Comparison of ENCODE assay signal across 13 cellular contexts in the genomic region with DNA sequence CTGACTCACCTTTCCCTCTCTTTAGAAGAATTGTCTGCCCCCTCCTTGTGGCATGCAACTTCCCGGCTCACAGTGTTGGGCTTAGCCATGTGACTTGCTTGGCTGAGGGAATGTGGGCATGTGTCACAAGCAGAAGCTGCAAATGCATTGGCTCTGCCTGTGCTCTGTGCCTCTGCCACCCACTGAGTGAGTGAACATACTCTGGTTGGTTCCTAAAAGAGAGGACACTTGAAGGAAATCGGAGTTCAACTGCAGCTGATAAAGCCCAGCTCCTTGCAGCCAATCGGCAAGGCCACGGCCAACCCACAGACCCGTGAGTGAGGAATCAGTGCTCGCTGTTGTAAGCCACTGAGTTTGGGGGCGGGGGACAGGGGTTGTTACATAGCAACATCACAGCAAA. TPM values are rescaled to one million over a fixed set of nuclear protein-coding genes. Genes with fewer than 3 reads are reported as not detected.
A peak's percentile ranks its signal among the peaks of the same experiment; 100 is the strongest.
DNase-seq lines count a peak whose midpoint lies in the region; ATAC-seq, FAIRE-seq and TF ChIP-seq lines count a peak whose summit lies in the region.
"Had no signal": no experiment of that assay in that cellular context is flagged by ENCODE, and none has a peak within 500 bp of the region (broad histone marks: within the 10 kb centered on the region; RNA-seq: fewer than 3 reads in every experiment).

No MANE protein-coding gene starts in this region.

- H3K9ac ChIP-seq in HepG2 (ENCODE audit: insufficient read depth, low read depth, low read length) = no peak overlapping the region
- H3K9ac ChIP-seq: BLaER1 treated with 17β-estradiol and CSF1 and Interleukin-3, amounts not matched to agents 10 nM and 100 nM had no signal

- peaks cover 16% of the 10 kb centered on the region for H3K4me1 ChIP-seq in HepG2 (ENCODE audit: insufficient read depth, low read length)

- TF ChIP-seq CTCF in AG04449 (IDR thresholded peaks at IDR 0.05; ENCODE audit: insufficient read depth, low read length, missing control alignments) (no peak), HepG2 (CRISPR knock-in tag; IDR thresholded peaks at IDR 0.05) (no peak)

- no peak overlapping the region for H2AFZ ChIP-seq in HepG2 (ENCODE audit: low read length)

- no peaks in the 10 kb centered on the region for H3K9me3 ChIP-seq in HepG2 (ENCODE audit: low read length)
- H3K9me3 ChIP-seq: BLaER1 treated with 17β-estradiol and CSF1 and Interleukin-3, amounts not matched to agents 10 nM and 100 nM; SJCRH30 had no signal

- 37% methylated on average over 7 of the region's 7 CpGs for WGBS in HepG2 (ENCODE audit: low lambda C conversion rate)

- FAIRE-seq in HepG2 (lab: Jason Lieb, UNC) = no peak

- H4K20me1 ChIP-seq in HepG2 (ENCODE audit: insufficient read depth, low read length) = no peaks in the 10 kb centered on the region

- DNase-seq in AG04449 (ENCODE audit: low read depth, low spot score) = peak; percentile 42
- DNase-seq in LHCN-M2 (ENCODE audit: low read depth) = peak; percentile 36
- DNase-seq in cerebellar cortex (ENCODE audit: low spot score) = peak; percentile 58
- DNase-seq in HepG2 (ENCODE audit: low spot score) = no peak
- no peak for DNase-seq in H7
- DNase-seq in SHP77 treated with DMSO at 0.1 percent for 48 hours (lab: John Stamatoyannopoulos, UW) = no peak
- DNase-seq: activated CD8-positive, alpha-beta T cell treated with anti-CD3 and anti-CD28 coated beads for 36 hours; NCI-H2081; SJCRH30 had no signal

- H3K36me3 ChIP-seq in HepG2 (replicated peaks in 1 of 2; ENCODE audit: control insufficient read depth in 1 of 2, insufficient read depth in 2 of 2, low read length in 2 of 2) = no peaks in the 10 kb centered on the region
- no peaks in the 10 kb centered on the region for H3K36me3 ChIP-seq in H7 (replicated peaks; ENCODE audit: control insufficient read depth, insufficient read depth, low read length)
- H3K36me3 ChIP-seq: BLaER1 treated with 17β-estradiol and CSF1 and Interleukin-3, amounts not matched to agents 10 nM and 100 nM; SJCRH30 had no signal

- no peak overlapping the region for H3K4me2 ChIP-seq in HepG2 (ENCODE audit: low read depth, low read length)

- POLR2A ChIA-PET in AG04449 (lab: Yijun Ruan, JAX) (no interaction called here), HepG2 (lab: Yijun Ruan, JAX) (no interaction called here)

- ATAC-seq in HepG2 (no peak), HG03469 (IDR thresholded peaks at IDR 0.05; ENCODE audit: unreplicated experiment) (no peak), HG03175 (IDR thresholded peaks at IDR 0.05; ENCODE audit: unreplicated experiment) (no peak)
- ATAC-seq: activated CD8-positive, alpha-beta T cell treated with anti-CD3 and anti-CD28 coated beads for 36 hours had no signal

- H3K4me3 ChIP-seq in AG04449 (ENCODE audit: low read depth, low read length) (no peak overlapping the region), HepG2 (replicated peaks in 1 of 3; ENCODE audit: insufficient read depth in 1 of 3, low read depth in 2 of 3, low read length in 3 of 3) (no peak overlapping the region), H7 (ENCODE audit: insufficient read depth, low read depth, low read length) (no peak overlapping the region)
- H3K4me3 ChIP-seq: BLaER1 treated with 17β-estradiol and CSF1 and Interleukin-3, amounts not matched to agents 10 nM and 100 nM; SJCRH30 had no signal

- intact Hi-C loops in HepG2 (cut with micrococcal nuclease; ENCODE audit: unreplicated experiment) = no loop called here

- TF ChIP-seq EP300 in HepG2 (IDR thresholded peaks at IDR 0.05; ENCODE audit: low read depth in 2 of 2, low read length in 2 of 2) (no peak), HepG2 (CRISPR knock-in tag; IDR thresholded peaks at IDR 0.05; ENCODE audit: borderline replicate concordance) (no peak)

- no TSS peak for BruUV-seq in HepG2 (replicated peaks; lab: Mats Ljungman, UMichigan)

- H3K79me2 ChIP-seq in HepG2 (ENCODE audit: insufficient read depth, low read length) = no peaks in the 10 kb centered on the region

- TF ChIP-seq POLR2A in HepG2 (IDR thresholded peaks at IDR 0.05; ENCODE audit: insufficient read depth in 1 of 2, low read depth in 2 of 2, low read length in 2 of 2) = no peak

- in situ Hi-C loops in HepG2 (cut with HindIII; ENCODE audit: extremely low pct_ligation_motif_present, low pct_unique_long_range_greater_than_20kb) = no loop called here

- TF ChIP-seq RAD21 in HepG2 (CRISPR knock-in tag; IDR thresholded peaks at IDR 0.05) = no peak

- H3K27me3 ChIP-seq in HepG2 (ENCODE audit: control insufficient read depth in 1 of 2, insufficient read depth in 2 of 2, low read length in 2 of 2) (peaks cover 8 to 72% of the 10 kb centered on the region in 2 experiments; a peak in 4 of 5 replicates), H7 (ENCODE audit: control insufficient read depth, insufficient read depth, low read length) (no peaks in the 10 kb centered on the region)
- H3K27me3 ChIP-seq: BLaER1 treated with 17β-estradiol and CSF1 and Interleukin-3, amounts not matched to agents 10 nM and 100 nM; SJCRH30 had no signal

- H3K27ac ChIP-seq in HepG2 (ENCODE audit: extremely low read length, insufficient read depth, low read length) = no peak overlapping the region
- H3K27ac ChIP-seq: BLaER1 treated with 17β-estradiol and CSF1 and Interleukin-3, amounts not matched to agents 10 nM and 100 nM; HL-60; SJCRH30 had no signal

- CTCF ChIA-PET in AG04449 (lab: Yijun Ruan, JAX) (interaction anchor here (1.2 to 1.6 kb wide), 2 partner anchors 10 to 18 kb away, joined by 4 read pairs; no protein-coding TSS in a partner anchor), HepG2 (lab: Yijun Ruan, JAX; ENCODE audit: low intra/inter-chr PET ratio, low total read pairs) (no interaction called here)

TF ChIP-seq in HepG2, 621 proteins besides CTCF, POLR2A, EP300 and RAD21 (continues in another document):
- TF ChIP-seq NR2F1 (CRISPR knock-in tag; IDR thresholded peaks at IDR 0.05) = no peak

RNA-seq across cellular contexts. Expression of a gene that starts 10.9 kb away (rescaled TPM):
- 33.1 and 38.6 TPM in 2 replicates for total RNA-seq in LHCN-M2 (2014; rRNA removed)
- 16.9 TPM for polyA plus RNA-seq in LHCN-M2 (2012)
- 48.3 and 61.7 TPM in 2 replicates for total RNA-seq in HepG2 (2016; rRNA removed; fragmentation: Illumina TruSeq; extraction: Trizol)
- 23.8 and 27.0 TPM in 2 replicates for total RNA-seq in HepG2 (2016; cell fraction: cytosol; rRNA removed; fragmentation: Illumina TruSeq; extraction: Trizol; ENCODE audit: low read depth)
- 48.0 and 66.5 TPM in 2 replicates for total RNA-seq in HepG2 (2016; cell fraction: insoluble cytoplasmic fraction; rRNA removed; fragmentation: Illumina TruSeq; extraction: Trizol)
- total RNA-seq in HepG2 (2016; cell fraction: membrane; rRNA removed; fragmentation: Illumina TruSeq; extraction: Trizol) = 37.7 and 42.3 TPM in 2 replicates
- 23.1 and 24.3 TPM in 2 replicates for total RNA-seq in HepG2 (2016; cell fraction: nucleus; rRNA removed; fragmentation: Illumina TruSeq; extraction: Trizol)
- polyA plus RNA-seq in HepG2 (2011; rRNA removed) = 7.7 and 10.6 TPM in 2 replicates
- 8.9 and 11.0 TPM in 2 replicates for polyA plus RNA-seq in HepG2 (2011; cell fraction: cytosol; rRNA removed)
- 3.9 and 4.5 TPM in 2 replicates for polyA plus RNA-seq in HepG2 (2011; cell fraction: nucleus; rRNA removed)
- polyA plus RNA-seq in HepG2 (2012) = 5.7 and 16.9 TPM in 2 replicates
- polyA plus RNA-seq in HepG2 (2016; cell fraction: cytosol; fragmentation: Illumina TruSeq; extraction: Trizol; ENCODE audit: low read depth) = 28.1 and 34.5 TPM in 2 replicates
- polyA plus RNA-seq in HepG2 (2016; cell fraction: insoluble cytoplasmic fraction; fragmentation: Illumina TruSeq; extraction: Trizol; ENCODE audit: low read depth) = 76.0 and 95.5 TPM in 2 replicates
- polyA plus RNA-seq in HepG2 (2016; cell fraction: membrane; fragmentation: Illumina TruSeq; extraction: Trizol; ENCODE audit: low read depth) = 36.4 and 39.0 TPM in 2 replicates
- polyA plus RNA-seq in HepG2 (2016; cell fraction: nucleus; fragmentation: Illumina TruSeq; extraction: Trizol; ENCODE audit: insufficient read depth, low read depth) = 38.9 and 39.5 TPM in 2 replicates
- 7.2 and 33.6 TPM in 2 replicates for polyA minus RNA-seq in HepG2 (2011; rRNA and poly(A)+ RNA removed; ENCODE audit: low replicate concordance)
- 3.9 and 4.1 TPM in 2 replicates for polyA minus RNA-seq in HepG2 (2011; cell fraction: cytosol; rRNA and poly(A)+ RNA removed)
- 4.7 and 6.2 TPM in 2 replicates for polyA minus RNA-seq in HepG2 (2011; cell fraction: nucleus; rRNA and poly(A)+ RNA removed)
- 25.6 and 25.9 TPM in 2 replicates for total RNA-seq in H7 (2014; rRNA removed; shearing (Covaris generic))

RNA-seq across cellular contexts. Expression of a gene that starts 51.3 kb away (rescaled TPM):
- not detected in 2 replicates for total RNA-seq in LHCN-M2 (2014; rRNA removed)
- polyA plus RNA-seq in LHCN-M2 (2012) = 0.58 TPM
- 0.13 TPM in 1 of 2 replicates, not detected in the other for total RNA-seq in HepG2 (2016; rRNA removed; fragmentation: Illumina TruSeq; extraction: Trizol)
- 0.35 TPM in 1 of 2 replicates, not detected in the other for total RNA-seq in HepG2 (2016; cell fraction: cytosol; rRNA removed; fragmentation: Illumina TruSeq; extraction: Trizol; ENCODE audit: low read depth)
- not detected in 2 replicates for total RNA-seq in HepG2 (2016; cell fraction: insoluble cytoplasmic fraction; rRNA removed; fragmentation: Illumina TruSeq; extraction: Trizol)
- total RNA-seq in HepG2 (2016; cell fraction: membrane; rRNA removed; fragmentation: Illumina TruSeq; extraction: Trizol) = not detected in 2 replicates
- not detected in 2 replicates for total RNA-seq in HepG2 (2016; cell fraction: nucleus; rRNA removed; fragmentation: Illumina TruSeq; extraction: Trizol)
- polyA plus RNA-seq in HepG2 (2011; rRNA removed) = 0.26 and 0.29 TPM in 2 replicates
- polyA plus RNA-seq in HepG2 (2011; cell fraction: cytosol; rRNA removed) = 0.13 and 0.28 TPM in 2 replicates
- 0.16 and 0.37 TPM in 2 replicates for polyA plus RNA-seq in HepG2 (2011; cell fraction: nucleus; rRNA removed)
- polyA plus RNA-seq in HepG2 (2012) = not detected in 2 replicates
- polyA plus RNA-seq in HepG2 (2016; cell fraction: cytosol; fragmentation: Illumina TruSeq; extraction: Trizol; ENCODE audit: low read depth) = 0.35 and 0.65 TPM in 2 replicates
- not detected in 2 replicates for polyA plus RNA-seq in HepG2 (2016; cell fraction: insoluble cytoplasmic fraction; fragmentation: Illumina TruSeq; extraction: Trizol; ENCODE audit: low read depth)
- polyA plus RNA-seq in HepG2 (2016; cell fraction: membrane; fragmentation: Illumina TruSeq; extraction: Trizol; ENCODE audit: low read depth) = 0.33 TPM in 1 of 2 replicates, not detected in the other
- polyA plus RNA-seq in HepG2 (2016; cell fraction: nucleus; fragmentation: Illumina TruSeq; extraction: Trizol; ENCODE audit: insufficient read depth, low read depth) = not detected in 2 replicates
- polyA minus RNA-seq in HepG2 (2011; rRNA and poly(A)+ RNA removed; ENCODE audit: low replicate concordance) = 0.44 and 7.8 TPM in 2 replicates
- polyA minus RNA-seq in HepG2 (2011; cell fraction: cytosol; rRNA and poly(A)+ RNA removed) = not detected in 2 replicates
- polyA minus RNA-seq in HepG2 (2011; cell fraction: nucleus; rRNA and poly(A)+ RNA removed) = not detected in 2 replicates
- total RNA-seq in H7 (2014; rRNA removed; shearing (Covaris generic)) = 4.1 and 7.2 TPM in 2 replicates

Comparison
In these comparisons a context has a peak if more than half of its experiments do, and no peak if none do; other contexts are left out.
1. DNase-seq: peak in AG04449 (single experiment), LHCN-M2 (single experiment) and cerebellar cortex (single experiment); none in HepG2 (single experiment), H7 (single experiment) and SHP77 treated with DMSO at 0.1 percent for 48 hours (single experiment).